Comparison of ENCODE assay signal across 14 cellular contexts in genomic region chr14:73996731-73997107, GRCh38. TPM values are rescaled to one million over a fixed set of nuclear protein-coding genes. Genes with fewer than 3 reads are reported as not detected.
A peak's percentile ranks its signal among the peaks of the same experiment; 100 is the strongest.
DNase-seq lines count a peak whose midpoint lies in the region; ATAC-seq, FAIRE-seq and TF ChIP-seq lines count a peak whose summit lies in the region.
"Had no signal": no experiment of that assay in that cellular context is flagged by ENCODE, and none has a peak within 500 bp of the region (broad histone marks: within the 10 kb centered on the region; RNA-seq: fewer than 3 reads in every experiment).

No MANE protein-coding gene starts in this region.

- 0% methylated on average over 2 of the region's 2 CpGs for WGBS in HepG2 (ENCODE audit: low lambda C conversion rate)

- TF ChIP-seq EP300 in HepG2 (IDR thresholded peaks at IDR 0.05; ENCODE audit: low read depth in 2 of 2, low read length in 2 of 2) (peak in 1 of 2 experiments; percentile 65; a peak in 2 of 4 replicates), HepG2 (CRISPR knock-in tag; IDR thresholded peaks at IDR 0.05; ENCODE audit: borderline replicate concordance) (peak; percentile 67; the same call in 1 of the 2 replicates)

- no peak overlapping the region for H2AFZ ChIP-seq in HepG2 (ENCODE audit: low read length)
- H2AFZ ChIP-seq in neural progenitor cell (replicated peaks), result no peak overlapping the region

- CTCF ChIA-PET in HepG2 (lab: Yijun Ruan, JAX; ENCODE audit: low intra/inter-chr PET ratio, low total read pairs), result no interaction called here

- TF ChIP-seq RAD21 in HepG2 (CRISPR knock-in tag; IDR thresholded peaks at IDR 0.05), result no peak

- POLR2A ChIA-PET in HepG2 (lab: Yijun Ruan, JAX), result interaction anchor here (0.8 to 5.4 kb wide), 14 partner anchors 9 to 237 kb away, joined by 3 to 70 read pairs (median 8); partner anchors contain the start of genes BBOF1, COQ6, ENTPD5 and FAM161B

- DNase-seq in HTR-8/SVneo (ENCODE audit: insufficient read length, low spot score) (no peak), HepG2 (ENCODE audit: low spot score) (peak; percentile 73), neural progenitor cell (ENCODE audit: low spot score) (no peak), type B pancreatic cell (ENCODE audit: extremely low spot score, unreplicated experiment) (no peak), brain microvascular endothelial cell (no peak), dorsolateral prefrontal cortex (no peak)
- DNase-seq: BE2C; CD4-positive, alpha-beta memory T cell; GF-D8; Kasumi-1; NCI-H1930; SHP77 treated with DMSO at 0.1 percent for 48 hours had no signal

- FAIRE-seq in HTR-8/SVneo (lab: Jason Lieb, UNC), result peak; percentile 73
- peak; percentile 86 for FAIRE-seq in HepG2 (lab: Jason Lieb, UNC)
- FAIRE-seq: H54 had no signal

- H3K4me3 ChIP-seq in HepG2 (replicated peaks in 1 of 3; ENCODE audit: insufficient read depth in 1 of 3, low read depth in 2 of 3, low read length in 3 of 3) (peak overlapping the region in 2 of 3 experiments; percentile 46 to 53; a peak in 5 of 6 replicates), neural progenitor cell (no peak overlapping the region), brain microvascular endothelial cell (ENCODE audit: low read depth, low read length) (no peak overlapping the region), dorsolateral prefrontal cortex (no peak overlapping the region)

- TF ChIP-seq CTCF in HepG2 (CRISPR knock-in tag; IDR thresholded peaks at IDR 0.05), result no peak
- TF ChIP-seq CTCF in neural progenitor cell (IDR thresholded peaks at IDR 0.05), result no peak
- no peak for TF ChIP-seq CTCF in type B pancreatic cell (conservative IDR thresholded peaks at IDR 0.05)
- TF ChIP-seq CTCF in brain microvascular endothelial cell (IDR thresholded peaks at IDR 0.05; ENCODE audit: low read depth, low read length, missing control alignments), result no peak
- no peak for TF ChIP-seq CTCF in dorsolateral prefrontal cortex (IDR thresholded peaks at IDR 0.05 in 54 of 56, conservative IDR thresholded peaks at IDR 0.05 in 2 of 56; ENCODE audit: low read depth in 1 of 56, partially characterized antibody in 56 of 56)

- ATAC-seq in HepG2 (peak; percentile 54), GM18505 (IDR thresholded peaks at IDR 0.05; ENCODE audit: unreplicated experiment) (no peak)

- H3K36me3 Mint-ChIP-seq in neural progenitor cell, result no peaks in the 10 kb centered on the region
- H3K36me3 Mint-ChIP-seq in type B pancreatic cell, result peaks cover 6% of the 10 kb centered on the region

- H3F3A ChIP-seq in neural progenitor cell (ENCODE audit: low read depth), result no peaks in the 10 kb centered on the region

- intact Hi-C loops in HepG2 (cut with micrococcal nuclease; ENCODE audit: unreplicated experiment), result loop anchor here (1.0 to 5.0 kb wide), 3 partner anchors 22 to 46 kb away; partner anchors contain the start of genes COQ6 and FAM161B
- intact Hi-C loops in dorsolateral prefrontal cortex (cut with DNase I), result no loop called here

- TF ChIP-seq POLR2A in HepG2 (IDR thresholded peaks at IDR 0.05; ENCODE audit: insufficient read depth in 1 of 2, low read depth in 2 of 2, low read length in 2 of 2) (no peak), GM18505 (IDR thresholded peaks at IDR 0.05; ENCODE audit: borderline replicate concordance, extremely low read depth, insufficient read depth, insufficient read length) (no peak)

- H3K9ac ChIP-seq in HepG2 (ENCODE audit: insufficient read depth, low read depth, low read length) (peak overlapping the region; percentile 65), neural progenitor cell (no peak overlapping the region)

- peaks cover 93% of the 10 kb centered on the region for H3K4me1 ChIP-seq in HepG2 (ENCODE audit: insufficient read depth, low read length)
- no peaks in the 10 kb centered on the region for H3K4me1 ChIP-seq in neural progenitor cell
- H3K4me1 ChIP-seq: BE2C had no signal

- H3K27me3 Mint-ChIP-seq in neural progenitor cell (ENCODE audit: insufficient read depth, low read depth) (no peaks in the 10 kb centered on the region), type B pancreatic cell (no peaks in the 10 kb centered on the region)
- H3K27me3 Mint-ChIP-seq: CD4-positive, alpha-beta memory T cell had no signal

- H3K4me1 Mint-ChIP-seq in neural progenitor cell, result no peaks in the 10 kb centered on the region
- H3K4me1 Mint-ChIP-seq in type B pancreatic cell (ENCODE audit: unreplicated experiment), result peaks cover 17% of the 10 kb centered on the region

- H3K27ac ChIP-seq in HepG2 (ENCODE audit: extremely low read length, insufficient read depth, low read length), result peak overlapping the region; percentile 95
- no peak overlapping the region for H3K27ac ChIP-seq in neural progenitor cell
- H3K27ac ChIP-seq in brain microvascular endothelial cell, result no peak overlapping the region
- H3K27ac ChIP-seq in dorsolateral prefrontal cortex, result no peak overlapping the region

- H3K9me3 ChIP-seq in HepG2 (ENCODE audit: low read length) (no peaks in the 10 kb centered on the region), neural progenitor cell (ENCODE audit: low read depth) (no peaks in the 10 kb centered on the region)
- H3K9me3 ChIP-seq: BE2C had no signal

- H3K27me3 ChIP-seq in HepG2 (ENCODE audit: control insufficient read depth in 1 of 2, insufficient read depth in 2 of 2, low read length in 2 of 2) (no peaks in the 10 kb centered on the region), neural progenitor cell (no peaks in the 10 kb centered on the region), brain microvascular endothelial cell (replicated peaks) (no peaks in the 10 kb centered on the region), dorsolateral prefrontal cortex (no peaks in the 10 kb centered on the region)
- H3K27me3 ChIP-seq: BE2C had no signal

- H3K4me3 Mint-ChIP-seq in neural progenitor cell (no peak overlapping the region), type B pancreatic cell (peak overlapping the region; percentile 22)
- H3K4me3 Mint-ChIP-seq: CD4-positive, alpha-beta memory T cell had no signal

- no TSS peak for BruUV-seq in HepG2 (replicated peaks; lab: Mats Ljungman, UMichigan)

- H3K79me2 ChIP-seq in HepG2 (ENCODE audit: insufficient read depth, low read length), result peaks cover 4% of the 10 kb centered on the region
- H3K79me2 ChIP-seq in neural progenitor cell (ENCODE audit: low read depth), result no peaks in the 10 kb centered on the region

- H3K27ac Mint-ChIP-seq in neural progenitor cell (peak overlapping the region; percentile 5), type B pancreatic cell (peak overlapping the region; percentile 87)
- H3K27ac Mint-ChIP-seq: CD4-positive, alpha-beta memory T cell had no signal

- H3K36me3 ChIP-seq in HepG2 (replicated peaks in 1 of 2; ENCODE audit: control insufficient read depth in 1 of 2, insufficient read depth in 2 of 2, low read length in 2 of 2) (peaks cover 0 to under 1% of the 10 kb centered on the region in 2 experiments; a peak in 1 of 5 replicates), neural progenitor cell (no peaks in the 10 kb centered on the region), brain microvascular endothelial cell (replicated peaks) (peaks cover 2% of the 10 kb centered on the region)
- H3K36me3 ChIP-seq: BE2C had no signal

- H4K20me1 ChIP-seq in HepG2 (ENCODE audit: insufficient read depth, low read length) (no peaks in the 10 kb centered on the region), neural progenitor cell (ENCODE audit: low read depth) (no peaks in the 10 kb centered on the region)

- H3K9me3 Mint-ChIP-seq in neural progenitor cell, result no peaks in the 10 kb centered on the region
- no peaks in the 10 kb centered on the region for H3K9me3 Mint-ChIP-seq in type B pancreatic cell
- H3K9me3 Mint-ChIP-seq: CD4-positive, alpha-beta memory T cell had no signal

- H3K4me2 ChIP-seq in HepG2 (ENCODE audit: low read depth, low read length) (peak overlapping the region; percentile 82), neural progenitor cell (no peak overlapping the region)

- in situ Hi-C loops in HepG2 (cut with HindIII; ENCODE audit: extremely low pct_ligation_motif_present, low pct_unique_long_range_greater_than_20kb), result no loop called here
- in situ Hi-C loops in brain microvascular endothelial cell (cut with HindIII; ENCODE audit: low pct_ligation_motif_present, low sequenced_read_pairs), result no loop called here

RNA-seq across cellular contexts. Expression of gene ENTPD5, which starts 22.4 kb away (rescaled TPM):
- total RNA-seq in HepG2 (2016; rRNA removed; fragmentation: Illumina TruSeq; extraction: Trizol), result 20.6 and 33.8 TPM in 2 replicates
- 8.7 and 9.9 TPM in 2 replicates for total RNA-seq in HepG2 (2016; cell fraction: cytosol; rRNA removed; fragmentation: Illumina TruSeq; extraction: Trizol; ENCODE audit: low read depth)
- 18.9 and 34.1 TPM in 2 replicates for total RNA-seq in HepG2 (2016; cell fraction: insoluble cytoplasmic fraction; rRNA removed; fragmentation: Illumina TruSeq; extraction: Trizol)
- total RNA-seq in HepG2 (2016; cell fraction: membrane; rRNA removed; fragmentation: Illumina TruSeq; extraction: Trizol), result 21.4 and 21.9 TPM in 2 replicates
- total RNA-seq in HepG2 (2016; cell fraction: nucleus; rRNA removed; fragmentation: Illumina TruSeq; extraction: Trizol), result 60.3 and 65.0 TPM in 2 replicates
- 43.3 and 58.7 TPM in 2 replicates for polyA plus RNA-seq in HepG2 (2011; rRNA removed)
- 20.6 and 34.1 TPM in 2 replicates for polyA plus RNA-seq in HepG2 (2011; cell fraction: cytosol; rRNA removed)
- polyA plus RNA-seq in HepG2 (2011; cell fraction: nucleus; rRNA removed), result 125 and 138 TPM in 2 replicates
- 44.7 and 56.4 TPM in 2 replicates for polyA plus RNA-seq in HepG2 (2012)
- polyA plus RNA-seq in HepG2 (2016; cell fraction: cytosol; fragmentation: Illumina TruSeq; extraction: Trizol; ENCODE audit: low read depth), result 8.2 and 9.3 TPM in 2 replicates
- polyA plus RNA-seq in HepG2 (2016; cell fraction: insoluble cytoplasmic fraction; fragmentation: Illumina TruSeq; extraction: Trizol; ENCODE audit: low read depth), result 13.6 and 15.1 TPM in 2 replicates
- 13.7 and 13.9 TPM in 2 replicates for polyA plus RNA-seq in HepG2 (2016; cell fraction: membrane; fragmentation: Illumina TruSeq; extraction: Trizol; ENCODE audit: low read depth)
- polyA plus RNA-seq in HepG2 (2016; cell fraction: nucleus; fragmentation: Illumina TruSeq; extraction: Trizol; ENCODE audit: insufficient read depth, low read depth), result 70.5 and 71.0 TPM in 2 replicates
- 11.3 and 88.1 TPM in 2 replicates for polyA minus RNA-seq in HepG2 (2011; rRNA and poly(A)+ RNA removed; ENCODE audit: low replicate concordance)
- 23.7 and 30.1 TPM in 2 replicates for polyA minus RNA-seq in HepG2 (2011; cell fraction: cytosol; rRNA and poly(A)+ RNA removed)
- 123 and 189 TPM in 2 replicates for polyA minus RNA-seq in HepG2 (2011; cell fraction: nucleus; rRNA and poly(A)+ RNA removed)
- 12.7 and 13.4 TPM in 2 replicates for total RNA-seq in neural progenitor cell (ENCODE audit: low replicate concordance)
- 22.2 and 25.8 TPM in 2 replicates for total RNA-seq in type B pancreatic cell (ENCODE audit: low replicate concordance)
- total RNA-seq in dorsolateral prefrontal cortex, result 10 to 100 TPM in 75 of 120 experiments, 1 to 10 TPM in 45; 6.0 to 19.1 (median 11.0) TPM

RNA-seq across cellular contexts. Expression of gene BBOF1, which starts 22.4 kb away (rescaled TPM):
- total RNA-seq in HepG2 (2016; rRNA removed; fragmentation: Illumina TruSeq; extraction: Trizol) (2.3 and 2.4 TPM in 2 replicates), neural progenitor cell (ENCODE audit: low replicate concordance) (2.0 and 4.6 TPM in 2 replicates), type B pancreatic cell (ENCODE audit: low replicate concordance) (6.6 and 9.0 TPM in 2 replicates), dorsolateral prefrontal cortex (10 to 100 TPM in 50 of 120 experiments, 1 to 10 TPM in 70; 4.1 to 17.0 (median 9.4) TPM)
- total RNA-seq in HepG2 (2016; cell fraction: cytosol; rRNA removed; fragmentation: Illumina TruSeq; extraction: Trizol; ENCODE audit: low read depth), result 2.3 and 2.8 TPM in 2 replicates
- 1.8 and 2.4 TPM in 2 replicates for total RNA-seq in HepG2 (2016; cell fraction: insoluble cytoplasmic fraction; rRNA removed; fragmentation: Illumina TruSeq; extraction: Trizol)
- total RNA-seq in HepG2 (2016; cell fraction: membrane; rRNA removed; fragmentation: Illumina TruSeq; extraction: Trizol), result 3.5 and 4.3 TPM in 2 replicates
- total RNA-seq in HepG2 (2016; cell fraction: nucleus; rRNA removed; fragmentation: Illumina TruSeq; extraction: Trizol), result 3.3 and 4.4 TPM in 2 replicates
- 1.6 and 1.7 TPM in 2 replicates for polyA plus RNA-seq in HepG2 (2011; rRNA removed)
- 0.32 and 0.59 TPM in 2 replicates for polyA plus RNA-seq in HepG2 (2011; cell fraction: cytosol; rRNA removed)
- polyA plus RNA-seq in HepG2 (2011; cell fraction: nucleus; rRNA removed), result 1.3 and 2.0 TPM in 2 replicates
- 1.9 and 2.4 TPM in 2 replicates for polyA plus RNA-seq in HepG2 (2012)
- polyA plus RNA-seq in HepG2 (2016; cell fraction: cytosol; fragmentation: Illumina TruSeq; extraction: Trizol; ENCODE audit: low read depth), result 2.9 and 4.4 TPM in 2 replicates
- 3.3 and 4.4 TPM in 2 replicates for polyA plus RNA-seq in HepG2 (2016; cell fraction: insoluble cytoplasmic fraction; fragmentation: Illumina TruSeq; extraction: Trizol; ENCODE audit: low read depth)
- polyA plus RNA-seq in HepG2 (2016; cell fraction: membrane; fragmentation: Illumina TruSeq; extraction: Trizol; ENCODE audit: low read depth), result 3.2 and 3.7 TPM in 2 replicates
- polyA plus RNA-seq in HepG2 (2016; cell fraction: nucleus; fragmentation: Illumina TruSeq; extraction: Trizol; ENCODE audit: insufficient read depth, low read depth), result 3.8 and 4.5 TPM in 2 replicates
- polyA minus RNA-seq in HepG2 (2011; rRNA and poly(A)+ RNA removed; ENCODE audit: low replicate concordance), result 0.54 and 0.60 TPM in 2 replicates
- polyA minus RNA-seq in HepG2 (2011; cell fraction: cytosol; rRNA and poly(A)+ RNA removed), result 0.44 and 0.49 TPM in 2 replicates
- 2.8 and 4.2 TPM in 2 replicates for polyA minus RNA-seq in HepG2 (2011; cell fraction: nucleus; rRNA and poly(A)+ RNA removed)

RNA-seq across cellular contexts. Expression of gene COQ6, which starts 46.6 kb away (rescaled TPM):
- total RNA-seq in HepG2 (2016; rRNA removed; fragmentation: Illumina TruSeq; extraction: Trizol) (18.1 and 18.9 TPM in 2 replicates), neural progenitor cell (ENCODE audit: low replicate concordance) (17.9 and 19.7 TPM in 2 replicates), type B pancreatic cell (ENCODE audit: low replicate concordance) (16.5 and 21.2 TPM in 2 replicates), dorsolateral prefrontal cortex (10 to 100 TPM; 22.2 to 46.3 (median 31.9) TPM)
- total RNA-seq in HepG2 (2016; cell fraction: cytosol; rRNA removed; fragmentation: Illumina TruSeq; extraction: Trizol; ENCODE audit: low read depth), result 4.9 and 6.7 TPM in 2 replicates
- total RNA-seq in HepG2 (2016; cell fraction: insoluble cytoplasmic fraction; rRNA removed; fragmentation: Illumina TruSeq; extraction: Trizol), result 19.5 and 20.6 TPM in 2 replicates
- 6.1 and 6.3 TPM in 2 replicates for total RNA-seq in HepG2 (2016; cell fraction: membrane; rRNA removed; fragmentation: Illumina TruSeq; extraction: Trizol)
- 19.6 and 22.2 TPM in 2 replicates for total RNA-seq in HepG2 (2016; cell fraction: nucleus; rRNA removed; fragmentation: Illumina TruSeq; extraction: Trizol)
- polyA plus RNA-seq in HepG2 (2011; rRNA removed), result 33.1 and 34.7 TPM in 2 replicates
- polyA plus RNA-seq in HepG2 (2011; cell fraction: cytosol; rRNA removed), result 22.9 and 26.9 TPM in 2 replicates
- 52.0 and 58.6 TPM in 2 replicates for polyA plus RNA-seq in HepG2 (2011; cell fraction: nucleus; rRNA removed)
- polyA plus RNA-seq in HepG2 (2012), result 11.7 and 19.1 TPM in 2 replicates
- polyA plus RNA-seq in HepG2 (2016; cell fraction: cytosol; fragmentation: Illumina TruSeq; extraction: Trizol; ENCODE audit: low read depth), result 2.3 TPM in 2 replicates
- 14.0 and 16.4 TPM in 2 replicates for polyA plus RNA-seq in HepG2 (2016; cell fraction: insoluble cytoplasmic fraction; fragmentation: Illumina TruSeq; extraction: Trizol; ENCODE audit: low read depth)
- 3.9 TPM in 2 replicates for polyA plus RNA-seq in HepG2 (2016; cell fraction: membrane; fragmentation: Illumina TruSeq; extraction: Trizol; ENCODE audit: low read depth)
- polyA plus RNA-seq in HepG2 (2016; cell fraction: nucleus; fragmentation: Illumina TruSeq; extraction: Trizol; ENCODE audit: insufficient read depth, low read depth), result 36.1 and 42.5 TPM in 2 replicates
- polyA minus RNA-seq in HepG2 (2011; rRNA and poly(A)+ RNA removed; ENCODE audit: low replicate concordance), result 24.3 and 47.1 TPM in 2 replicates
- 6.3 and 6.9 TPM in 2 replicates for polyA minus RNA-seq in HepG2 (2011; cell fraction: cytosol; rRNA and poly(A)+ RNA removed)
- 31.8 and 33.1 TPM in 2 replicates for polyA minus RNA-seq in HepG2 (2011; cell fraction: nucleus; rRNA and poly(A)+ RNA removed)

RNA-seq across cellular contexts. Expression of gene FAM161B, which starts 46.8 kb away (rescaled TPM):
- 1.6 and 2.0 TPM in 2 replicates for total RNA-seq in HepG2 (2016; rRNA removed; fragmentation: Illumina TruSeq; extraction: Trizol)
- total RNA-seq in HepG2 (2016; cell fraction: cytosol; rRNA removed; fragmentation: Illumina TruSeq; extraction: Trizol; ENCODE audit: low read depth), result 0.51 and 0.53 TPM in 2 replicates
- 1.9 and 2.1 TPM in 2 replicates for total RNA-seq in HepG2 (2016; cell fraction: insoluble cytoplasmic fraction; rRNA removed; fragmentation: Illumina TruSeq; extraction: Trizol)
- 1.0 TPM in 2 replicates for total RNA-seq in HepG2 (2016; cell fraction: membrane; rRNA removed; fragmentation: Illumina TruSeq; extraction: Trizol)
- 2.6 and 3.0 TPM in 2 replicates for total RNA-seq in HepG2 (2016; cell fraction: nucleus; rRNA removed; fragmentation: Illumina TruSeq; extraction: Trizol)
- 1.6 and 2.0 TPM in 2 replicates for polyA plus RNA-seq in HepG2 (2011; rRNA removed)
- polyA plus RNA-seq in HepG2 (2011; cell fraction: cytosol; rRNA removed), result 0.97 and 1.2 TPM in 2 replicates
- 1.7 and 2.2 TPM in 2 replicates for polyA plus RNA-seq in HepG2 (2011; cell fraction: nucleus; rRNA removed)
- polyA plus RNA-seq in HepG2 (2012), result 2.0 and 2.8 TPM in 2 replicates
- 0.33 and 0.36 TPM in 2 replicates for polyA plus RNA-seq in HepG2 (2016; cell fraction: cytosol; fragmentation: Illumina TruSeq; extraction: Trizol; ENCODE audit: low read depth)
- 1.6 and 1.7 TPM in 2 replicates for polyA plus RNA-seq in HepG2 (2016; cell fraction: insoluble cytoplasmic fraction; fragmentation: Illumina TruSeq; extraction: Trizol; ENCODE audit: low read depth)
- polyA plus RNA-seq in HepG2 (2016; cell fraction: membrane; fragmentation: Illumina TruSeq; extraction: Trizol; ENCODE audit: low read depth), result 0.49 and 0.65 TPM in 2 replicates
- 1.6 and 2.7 TPM in 2 replicates for polyA plus RNA-seq in HepG2 (2016; cell fraction: nucleus; fragmentation: Illumina TruSeq; extraction: Trizol; ENCODE audit: insufficient read depth, low read depth)
- 0.82 and 2.3 TPM in 2 replicates for polyA minus RNA-seq in HepG2 (2011; rRNA and poly(A)+ RNA removed; ENCODE audit: low replicate concordance)
- 1.3 and 1.8 TPM in 2 replicates for polyA minus RNA-seq in HepG2 (2011; cell fraction: cytosol; rRNA and poly(A)+ RNA removed)
- 6.4 and 6.8 TPM in 2 replicates for polyA minus RNA-seq in HepG2 (2011; cell fraction: nucleus; rRNA and poly(A)+ RNA removed)
- total RNA-seq in neural progenitor cell (ENCODE audit: low replicate concordance), result 0.13 and 1.4 TPM in 2 replicates
- 3.0 and 5.3 TPM in 2 replicates for total RNA-seq in type B pancreatic cell (ENCODE audit: low replicate concordance)
- total RNA-seq in dorsolateral prefrontal cortex, result 10 to 100 TPM; 15.1 to 27.2 (median 21.4) TPM

Comparison
In these comparisons a context has a peak if more than half of its experiments do, and no peak if none do; other contexts are left out.
1. H3K4me3 ChIP-seq: peak in HepG2 (2 of 3); none in neural progenitor cell (single experiment), brain microvascular endothelial cell (single experiment) and dorsolateral prefrontal cortex (0 of 59).